Comparison of ENCODE assay signal across 1 cellular context in the genomic region with DNA sequence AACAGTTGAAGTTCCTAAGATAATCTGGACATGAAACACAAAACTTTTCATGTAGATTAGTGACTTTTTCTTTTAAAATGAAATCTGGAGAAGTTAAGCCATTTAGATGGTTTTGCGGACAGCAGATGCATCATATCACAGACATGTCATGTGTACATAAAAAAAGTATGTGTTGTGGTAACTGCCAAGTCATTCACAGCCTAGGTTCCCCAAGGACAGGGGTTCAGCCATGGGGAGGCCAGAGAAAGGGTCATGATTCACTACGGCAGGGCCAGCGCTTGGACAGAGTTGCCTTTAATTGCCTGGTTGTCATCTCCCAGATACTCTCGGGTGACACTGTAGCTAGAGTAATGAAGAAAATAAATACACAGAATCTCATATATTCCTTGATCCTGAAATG.
TF ChIP-seq lines count a peak whose summit lies in the region.

No MANE protein-coding gene starts in this region.

TF ChIP-seq in liver, 16 proteins besides CTCF, POLR2A, EP300 and RAD21 (continued from another document):
- TF ChIP-seq, protein P1, sequence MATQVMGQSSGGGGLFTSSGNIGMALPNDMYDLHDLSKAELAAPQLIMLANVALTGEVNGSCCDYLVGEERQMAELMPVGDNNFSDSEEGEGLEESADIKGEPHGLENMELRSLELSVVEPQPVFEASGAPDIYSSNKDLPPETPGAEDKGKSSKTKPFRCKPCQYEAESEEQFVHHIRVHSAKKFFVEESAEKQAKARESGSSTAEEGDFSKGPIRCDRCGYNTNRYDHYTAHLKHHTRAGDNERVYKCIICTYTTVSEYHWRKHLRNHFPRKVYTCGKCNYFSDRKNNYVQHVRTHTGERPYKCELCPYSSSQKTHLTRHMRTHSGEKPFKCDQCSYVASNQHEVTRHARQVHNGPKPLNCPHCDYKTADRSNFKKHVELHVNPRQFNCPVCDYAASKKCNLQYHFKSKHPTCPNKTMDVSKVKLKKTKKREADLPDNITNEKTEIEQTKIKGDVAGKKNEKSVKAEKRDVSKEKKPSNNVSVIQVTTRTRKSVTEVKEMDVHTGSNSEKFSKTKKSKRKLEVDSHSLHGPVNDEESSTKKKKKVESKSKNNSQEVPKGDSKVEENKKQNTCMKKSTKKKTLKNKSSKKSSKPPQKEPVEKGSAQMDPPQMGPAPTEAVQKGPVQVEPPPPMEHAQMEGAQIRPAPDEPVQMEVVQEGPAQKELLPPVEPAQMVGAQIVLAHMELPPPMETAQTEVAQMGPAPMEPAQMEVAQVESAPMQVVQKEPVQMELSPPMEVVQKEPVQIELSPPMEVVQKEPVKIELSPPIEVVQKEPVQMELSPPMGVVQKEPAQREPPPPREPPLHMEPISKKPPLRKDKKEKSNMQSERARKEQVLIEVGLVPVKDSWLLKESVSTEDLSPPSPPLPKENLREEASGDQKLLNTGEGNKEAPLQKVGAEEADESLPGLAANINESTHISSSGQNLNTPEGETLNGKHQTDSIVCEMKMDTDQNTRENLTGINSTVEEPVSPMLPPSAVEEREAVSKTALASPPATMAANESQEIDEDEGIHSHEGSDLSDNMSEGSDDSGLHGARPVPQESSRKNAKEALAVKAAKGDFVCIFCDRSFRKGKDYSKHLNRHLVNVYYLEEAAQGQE (IDR thresholded peaks at IDR 0.05), result no peak
- TF ChIP-seq TAF1 (conservative IDR thresholded peaks at IDR 0.05) (no peak), FOXA2 (IDR thresholded peaks at IDR 0.05) (no peak), ZBTB33 (IDR thresholded peaks at IDR 0.05) (no peak), YY1 (IDR thresholded peaks at IDR 0.05) (no peak)
